14 cellular contexts compared by ENCODE assay signal in genomic region chr5:172686539-172687390, GRCh38.
"Had no signal": no experiment of that assay in that cellular context is flagged by ENCODE, and none has a peak within 500 bp of the region (broad histone marks: within the 10 kb centered on the region; RNA-seq: fewer than 3 reads in every experiment).

No MANE protein-coding gene starts in this region.

- H3K27me3 ChIP-seq: ovary, upper lobe of right lung had no signal

- DNase-seq: activated CD4-positive, alpha-beta T cell treated with anti-CD3 and anti-CD28 coated beads, Interleukin-2, amount 10 ng/mL, durations not matched to agents 7 days and 5 days; activated naive CD4-positive, alpha-beta T cell treated with anti-CD3 and anti-CD28 coated beads for 36 hours; activated T-cell treated with anti-CD3 and anti-CD28 coated beads for 4 hours; caudate nucleus; effector memory CD4-positive, alpha-beta T cell; mesendoderm; upper lobe of right lung had no signal

- H3K27ac Mint-ChIP-seq: activated CD4-positive, alpha-beta T cell treated with anti-CD3 and anti-CD28 coated beads, Interleukin-2, amount 10 ng/mL, durations not matched to agents 7 days and 5 days; activated naive CD4-positive, alpha-beta T cell treated with anti-CD3 and anti-CD28 coated beads for 36 hours; stimulated activated effector memory CD8-positive, alpha-beta T cell treated with anti-CD3 and anti-CD28 coated beads, Interleukin-12 subunit alpha, Interleukin-12 subunit beta, amount 100 ng/mL, for 72 hours; WTC11 had no signal

- H3K9me3 Mint-ChIP-seq: activated CD4-positive, alpha-beta T cell treated with anti-CD3 and anti-CD28 coated beads, Interleukin-2, amount 10 ng/mL, durations not matched to agents 7 days and 5 days; activated naive CD4-positive, alpha-beta T cell treated with anti-CD3 and anti-CD28 coated beads for 36 hours; stimulated activated effector memory CD8-positive, alpha-beta T cell treated with anti-CD3 and anti-CD28 coated beads, Interleukin-12 subunit alpha, Interleukin-12 subunit beta, amount 100 ng/mL, for 72 hours; WTC11 had no signal

- ATAC-seq: activated T-helper 17 cell treated with anti-CD3 and anti-CD28 coated beads, Interleukin-2, amount 50 U/mL, for 72 hours; left lobe of liver; stimulated activated effector memory CD8-positive, alpha-beta T cell treated with anti-CD3 and anti-CD28 coated beads, Interleukin-12 subunit alpha, Interleukin-12 subunit beta, amount 100 ng/mL, for 72 hours; upper lobe of right lung; WTC11 had no signal

- H3K36me3 ChIP-seq: ovary, upper lobe of right lung had no signal

- H3K36me3 Mint-ChIP-seq: stimulated activated effector memory CD8-positive, alpha-beta T cell treated with anti-CD3 and anti-CD28 coated beads, Interleukin-12 subunit alpha, Interleukin-12 subunit beta, amount 100 ng/mL, for 72 hours had no signal

- H3K27ac ChIP-seq: epithelial cell of prostate had no signal

- H3K4me3 Mint-ChIP-seq: activated CD4-positive, alpha-beta T cell treated with anti-CD3 and anti-CD28 coated beads, Interleukin-2, amount 10 ng/mL, durations not matched to agents 7 days and 5 days; activated naive CD4-positive, alpha-beta T cell treated with anti-CD3 and anti-CD28 coated beads for 36 hours; activated T-helper 17 cell treated with anti-CD3 and anti-CD28 coated beads, Interleukin-2, amount 50 U/mL, for 72 hours; stimulated activated effector memory CD8-positive, alpha-beta T cell treated with anti-CD3 and anti-CD28 coated beads, Interleukin-12 subunit alpha, Interleukin-12 subunit beta, amount 100 ng/mL, for 72 hours; WTC11 had no signal

- H3K4me3 ChIP-seq: coronary artery, ovary, upper lobe of right lung had no signal

- H3K9me3 ChIP-seq: ovary, upper lobe of right lung had no signal
